ENCODE assay signal across 18 cellular contexts in the genomic region with DNA sequence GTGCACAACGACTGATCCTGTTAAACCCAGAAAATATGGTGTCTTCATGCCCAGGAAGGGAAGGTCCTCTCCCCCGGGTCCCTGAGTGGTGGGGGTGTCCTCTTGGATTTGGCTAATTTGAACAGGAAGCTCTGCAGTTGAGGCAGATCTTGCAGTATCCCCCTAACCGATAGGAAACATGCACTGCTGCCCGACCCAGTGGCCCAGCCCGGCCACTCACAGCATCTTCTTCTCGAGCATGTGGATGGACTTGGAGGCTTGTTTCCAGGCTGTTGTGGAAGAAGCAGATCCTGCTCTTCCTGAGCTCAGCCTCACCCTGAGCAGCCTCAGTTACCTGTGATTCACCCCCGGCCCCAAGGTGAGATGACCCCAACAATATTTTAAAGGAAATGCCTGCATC. TPM values are rescaled to one million over a fixed set of nuclear protein-coding genes. Genes with fewer than 3 reads are reported as not detected.
DNase-seq lines count a peak whose midpoint lies in the region; ATAC-seq and TF ChIP-seq lines count a peak whose summit lies in the region.
"Had no signal": no experiment of that assay in that cellular context is flagged by ENCODE, and none has a peak within 500 bp of the region (broad histone marks: within the 10 kb centered on the region; RNA-seq: fewer than 3 reads in every experiment).

No MANE protein-coding gene starts in this region.

- 94 to 95% methylated on average over 5 to 7 of the region's 7 CpGs for WGBS in endodermal cell (ENCODE audit: insufficient coverage in 1 of 2, insufficient read length in 1 of 2), 2 experiments

- TF ChIP-seq CTCF in CD14-positive monocyte (IDR thresholded peaks at IDR 0.05) (no peak), endodermal cell (conservative IDR thresholded peaks at IDR 0.05) (no peak), osteocyte (IDR thresholded peaks at IDR 0.05) (no peak)

- H3K4me3 Mint-ChIP-seq in CD14-positive monocyte: no peak overlapping the region
- H3K4me3 Mint-ChIP-seq in endodermal cell: no peak overlapping the region
- H3K4me3 Mint-ChIP-seq in osteocyte (ENCODE audit: unreplicated experiment): no peak overlapping the region
- H3K4me3 Mint-ChIP-seq: activated CD4-positive, alpha-beta memory T cell treated with anti-CD3 and anti-CD28 coated beads for 36 hours; WTC11 had no signal

- H3K27me3 ChIP-seq in HUES6 (ENCODE audit: control insufficient read depth, insufficient read depth, low read length) (no peaks in the 10 kb centered on the region), endodermal cell (ENCODE audit: control insufficient read depth, insufficient read depth, low read length, poor library complexity, severe bottlenecking) (no peaks in the 10 kb centered on the region)

- peaks cover 0 to under 1% (median 0%) of the 10 kb centered on the region in 3 donors for H3K27me3 Mint-ChIP-seq in CD14-positive monocyte (ENCODE audit: low read depth in 3 of 3)
- no peaks in the 10 kb centered on the region for H3K27me3 Mint-ChIP-seq in endodermal cell (ENCODE audit: insufficient read depth)
- H3K27me3 Mint-ChIP-seq in osteocyte (ENCODE audit: unreplicated experiment): no peaks in the 10 kb centered on the region
- H3K27me3 Mint-ChIP-seq: activated CD4-positive, alpha-beta memory T cell treated with anti-CD3 and anti-CD28 coated beads for 36 hours had no signal

- H3K9me3 ChIP-seq in HUES6 (ENCODE audit: control insufficient read depth, insufficient read depth, low read depth, low read length): peaks cover 6% of the 10 kb centered on the region; the same call in 1 of the 2 replicates
- H3K9me3 ChIP-seq in endodermal cell (ENCODE audit: control insufficient read depth, low read length): no peaks in the 10 kb centered on the region

- H3K27ac ChIP-seq in HUES6 (ENCODE audit: low read depth, low read length) (peak overlapping the region; percentile 42; the same call in 1 of the 2 replicates), endodermal cell (ENCODE audit: low read depth, low read length) (no peak overlapping the region), substantia nigra (ENCODE audit: low read depth, low read length, poor library complexity, severe bottlenecking) (no peak overlapping the region)

- H3K36me3 ChIP-seq in HUES6 (ENCODE audit: control insufficient read depth, insufficient read depth, low read length) (peaks cover 3% of the 10 kb centered on the region; the same call in 1 of the 2 replicates), endodermal cell (ENCODE audit: control insufficient read depth, insufficient read depth, low read length) (peaks cover 14% of the 10 kb centered on the region)

- ATAC-seq in activated naive CD4-positive, alpha-beta T cell treated with anti-CD3 and anti-CD28 coated beads, Interleukin-2, amount 50 U/mL, for 72 hours: no peak
- ATAC-seq: GM12878, left lobe of liver had no signal

- intact Hi-C loops in CD14-positive monocyte (cut with micrococcal nuclease): no loop called here

- H3K4me3 ChIP-seq in HUES6 (ENCODE audit: low read depth, low read length) (no peak overlapping the region), endodermal cell (ENCODE audit: low read length) (no peak overlapping the region)
- H3K4me3 ChIP-seq: coronary artery, GM12878 had no signal

- H3K36me3 Mint-ChIP-seq in CD14-positive monocyte (no peaks in the 10 kb centered on the region), endodermal cell (ENCODE audit: low read depth) (peaks cover 32% of the 10 kb centered on the region), osteocyte (ENCODE audit: unreplicated experiment) (peaks cover 15% of the 10 kb centered on the region)
- no peaks in the 10 kb centered on the region for H3K36me3 Mint-ChIP-seq in activated naive CD4-positive, alpha-beta T cell treated with anti-CD3 and anti-CD28 coated beads, Interleukin-2, amount 50 U/mL, for 72 hours
- H3K36me3 Mint-ChIP-seq: activated CD4-positive, alpha-beta memory T cell treated with anti-CD3 and anti-CD28 coated beads for 36 hours had no signal

- peaks cover 2 to 15% (median 5%) of the 10 kb centered on the region in 7 donors for H3K9me3 Mint-ChIP-seq in CD14-positive monocyte
- peaks cover 12% of the 10 kb centered on the region for H3K9me3 Mint-ChIP-seq in endodermal cell
- no peaks in the 10 kb centered on the region for H3K9me3 Mint-ChIP-seq in osteocyte (ENCODE audit: unreplicated experiment)
- no peaks in the 10 kb centered on the region for H3K9me3 Mint-ChIP-seq in activated naive CD4-positive, alpha-beta T cell treated with anti-CD3 and anti-CD28 coated beads, Interleukin-2, amount 50 U/mL, for 72 hours
- H3K9me3 Mint-ChIP-seq: activated CD4-positive, alpha-beta memory T cell treated with anti-CD3 and anti-CD28 coated beads for 36 hours; CD8-positive, alpha-beta memory T cell had no signal

- peaks cover 20% of the 10 kb centered on the region for H3K4me1 ChIP-seq in HUES6 (ENCODE audit: control insufficient read depth, insufficient read depth, low read length)
- H3K4me1 ChIP-seq in endodermal cell (ENCODE audit: control insufficient read depth, insufficient read depth, low read length): no peaks in the 10 kb centered on the region

- H3K4me1 Mint-ChIP-seq in CD14-positive monocyte (peaks cover 93% of the 10 kb centered on the region), endodermal cell (no peaks in the 10 kb centered on the region), osteocyte (ENCODE audit: unreplicated experiment) (peaks cover 29% of the 10 kb centered on the region)

- H3K9ac ChIP-seq in HUES6 (ENCODE audit: low read length) (no peak overlapping the region), endodermal cell (ENCODE audit: extremely low read depth, low read length, poor library complexity, severe bottlenecking) (no peak overlapping the region)

- DNase-seq in CD14-positive monocyte (ENCODE audit: low spot score) (no peak), endodermal cell (peak; percentile 50), osteocyte (ENCODE audit: extremely low spot score, unreplicated experiment) (no peak), substantia nigra (lab: John Stamatoyannopoulos, UW) (no peak), SW 1271 (lab: John Stamatoyannopoulos, UW) (no peak), NCI-H1436 treated with DMSO at 0.1 percent for 48 hours (lab: John Stamatoyannopoulos, UW) (no peak)
- DNase-seq in activated naive CD4-positive, alpha-beta T cell treated with anti-CD3 and anti-CD28 coated beads, Interleukin-2, amount 50 U/mL, for 72 hours (ENCODE audit: low spot score in 2 of 2): no peak
- DNase-seq: activated CD4-positive, alpha-beta memory T cell treated with anti-CD3 and anti-CD28 coated beads for 36 hours; activated effector memory CD4-positive, alpha-beta T cell treated with anti-CD3 and anti-CD28 coated beads, Interleukin-2, amount 50 U/mL, for 16 hours; CD8-positive, alpha-beta memory T cell; NCI-H526; stimulated activated CD4-positive, alpha-beta T cell treated with anti-CD3 and anti-CD28 coated beads, Interleukin-4, amount 100 ng/mL, for 1 hour; stimulated activated naive CD4-positive, alpha-beta T cell had no signal

- H3K27ac Mint-ChIP-seq in CD14-positive monocyte (peak overlapping the region; percentile 55 to 97 (median 83)), endodermal cell (peak overlapping the region; percentile 67), osteocyte (ENCODE audit: unreplicated experiment) (peak overlapping the region; percentile 69)
- H3K27ac Mint-ChIP-seq in activated naive CD4-positive, alpha-beta T cell treated with anti-CD3 and anti-CD28 coated beads, Interleukin-2, amount 50 U/mL, for 72 hours: no peak overlapping the region
- H3K27ac Mint-ChIP-seq: activated CD4-positive, alpha-beta memory T cell treated with anti-CD3 and anti-CD28 coated beads for 36 hours; WTC11 had no signal

RNA-seq across cellular contexts. Expression of gene ASB1, which starts 46.4 kb away (rescaled TPM):
- 10 to 100 TPM; 15.1 to 16.0 TPM for polyA plus RNA-seq in CD14-positive monocyte
- total RNA-seq in endodermal cell: 10 to 100 TPM; 39.0 to 39.6 TPM
- polyA plus RNA-seq in endodermal cell (2013, experiment 1 of 2): 23.2 TPM
- 22.2 TPM for polyA plus RNA-seq in endodermal cell (2013, experiment 2 of 2)
- total RNA-seq in osteocyte: 26.0 and 33.9 TPM in 2 replicates
- total RNA-seq in activated naive CD4-positive, alpha-beta T cell treated with anti-CD3 and anti-CD28 coated beads, Interleukin-2, amount 50 U/mL, for 72 hours: 10 to 100 TPM; 33.9 to 42.0 TPM

Comparison
In these comparisons a context has a peak if more than half of its experiments do, and no peak if none do; other contexts are left out.
1. H3K27ac Mint-ChIP-seq: peak in CD14-positive monocyte (7 of 7), endodermal cell (single experiment) and osteocyte (single experiment); none in activated naive CD4-positive, alpha-beta T cell treated with anti-CD3 and anti-CD28 coated beads, Interleukin-2, amount 50 U/mL, for 72 hours (0 of 2).